Comparison of ENCODE assay signal across 29 cellular contexts in genomic region chr5:28402590-28403301, GRCh38.
"Had no signal": no experiment of that assay in that cellular context is flagged by ENCODE, and none has a peak within 500 bp of the region (broad histone marks: within the 10 kb centered on the region; RNA-seq: fewer than 3 reads in every experiment).

No MANE protein-coding gene starts in this region.

- H3K36me3 ChIP-seq: WERI-Rb-1 had no signal

- H3K27ac ChIP-seq: KMS-11, WERI-Rb-1 had no signal

- H3K4me1 Mint-ChIP-seq: activated CD4-positive, alpha-beta memory T cell treated with anti-CD3 and anti-CD28 coated beads, Interleukin-2, amount 10 ng/mL, durations not matched to agents 7 days and 5 days; activated CD8-positive, alpha-beta memory T cell treated with anti-CD3 and anti-CD28 coated beads, Interleukin-2, amount 10 ng/mL, durations not matched to agents 7 days and 5 days; activated naive CD4-positive, alpha-beta T cell treated with anti-CD3 and anti-CD28 coated beads, Interleukin-2, amount 10 ng/mL, durations not matched to agents 7 days and 5 days; activated naive CD8-positive, alpha-beta T cell treated with anti-CD3 and anti-CD28 coated beads, Interleukin-2, amount 50 U/mL, for 24 hours had no signal

- H3K4me2 ChIP-seq: KMS-11 had no signal

- H3K36me3 Mint-ChIP-seq: activated CD8-positive, alpha-beta memory T cell treated with anti-CD3 and anti-CD28 coated beads, Interleukin-2, amount 10 ng/mL, durations not matched to agents 7 days and 5 days; activated naive CD4-positive, alpha-beta T cell treated with anti-CD3 and anti-CD28 coated beads, Interleukin-2, amount 10 ng/mL, durations not matched to agents 7 days and 5 days; activated naive CD8-positive, alpha-beta T cell; brain had no signal

- DNase-seq: activated CD4-positive, alpha-beta memory T cell treated with anti-CD3 and anti-CD28 coated beads, Interleukin-2, amount 10 ng/mL, durations not matched to agents 7 days and 5 days; activated CD4-positive, alpha-beta T cell treated with anti-CD3 and anti-CD28 coated beads for 1 hour; activated CD4-positive, alpha-beta T cell treated with anti-CD3 and anti-CD28 coated beads for 48 hours; activated CD4-positive, CD25-positive, alpha-beta regulatory T cell; activated CD8-positive, alpha-beta memory T cell treated with anti-CD3 and anti-CD28 coated beads for 24 hours; activated CD8-positive, alpha-beta memory T cell treated with anti-CD3 and anti-CD28 coated beads, Interleukin-2, amount 10 ng/mL, durations not matched to agents 7 days and 5 days; activated CD8-positive, alpha-beta memory T cell treated with anti-CD3 and anti-CD28 coated beads, Interleukin-2, amount 50 U/mL, for 48 hours; activated effector memory CD4-positive, alpha-beta T cell treated with Interleukin-2 at 50 U/mL for 16 hours; activated naive CD4-positive, alpha-beta T cell treated with anti-CD3 and anti-CD28 coated beads, Interleukin-2, amount 10 ng/mL, durations not matched to agents 7 days and 5 days; activated naive CD8-positive, alpha-beta T cell treated with anti-CD3 and anti-CD28 coated beads, Interleukin-2, amount 50 U/mL, for 24 hours; activated T-cell treated with anti-CD3 and anti-CD28 coated beads, Interleukin-2, amount 50 U/mL, for 48 hours; anterior cingulate cortex; caudate nucleus; MM.1S; MV-4-11; NCI-H1092; NCI-H1436 treated with DMSO at 0.1 percent for 48 hours; NCI-H1694 treated with DMSO at 0.1 percent for 48 hours; NCI-H2029; NCI-H2107; NCI-H226; NCI-H446 treated with DMSO at 0.1 percent for 48 hours; NCI-H69; Right ventricle myocardium superior; T1000; WERI-Rb-1 had no signal

- H3K9ac ChIP-seq: KMS-11 had no signal

- ATAC-seq: activated CD8-positive, alpha-beta memory T cell treated with anti-CD3 and anti-CD28 coated beads, Interleukin-2, amount 10 ng/mL, durations not matched to agents 7 days and 5 days; activated naive CD8-positive, alpha-beta T cell treated with anti-CD3 and anti-CD28 coated beads, Interleukin-2, amount 50 U/mL, for 24 hours had no signal

- H3K4me3 Mint-ChIP-seq: activated CD4-positive, alpha-beta memory T cell treated with anti-CD3 and anti-CD28 coated beads, Interleukin-2, amount 10 ng/mL, durations not matched to agents 7 days and 5 days; activated CD8-positive, alpha-beta memory T cell treated with anti-CD3 and anti-CD28 coated beads, Interleukin-2, amount 10 ng/mL, durations not matched to agents 7 days and 5 days; activated naive CD4-positive, alpha-beta T cell treated with anti-CD3 and anti-CD28 coated beads, Interleukin-2, amount 10 ng/mL, durations not matched to agents 7 days and 5 days; activated naive CD8-positive, alpha-beta T cell; activated naive CD8-positive, alpha-beta T cell treated with anti-CD3 and anti-CD28 coated beads, Interleukin-2, amount 50 U/mL, for 24 hours; brain had no signal

- H3K27ac Mint-ChIP-seq: activated CD4-positive, alpha-beta memory T cell treated with anti-CD3 and anti-CD28 coated beads, Interleukin-2, amount 10 ng/mL, durations not matched to agents 7 days and 5 days; activated CD8-positive, alpha-beta memory T cell treated with anti-CD3 and anti-CD28 coated beads, Interleukin-2, amount 10 ng/mL, durations not matched to agents 7 days and 5 days; activated naive CD4-positive, alpha-beta T cell treated with anti-CD3 and anti-CD28 coated beads, Interleukin-2, amount 10 ng/mL, durations not matched to agents 7 days and 5 days; activated naive CD8-positive, alpha-beta T cell; activated naive CD8-positive, alpha-beta T cell treated with anti-CD3 and anti-CD28 coated beads, Interleukin-2, amount 50 U/mL, for 24 hours had no signal

- H3K27me3 Mint-ChIP-seq: activated CD4-positive, alpha-beta memory T cell treated with anti-CD3 and anti-CD28 coated beads, Interleukin-2, amount 10 ng/mL, durations not matched to agents 7 days and 5 days; activated CD8-positive, alpha-beta memory T cell treated with anti-CD3 and anti-CD28 coated beads, Interleukin-2, amount 10 ng/mL, durations not matched to agents 7 days and 5 days; activated naive CD4-positive, alpha-beta T cell treated with anti-CD3 and anti-CD28 coated beads, Interleukin-2, amount 10 ng/mL, durations not matched to agents 7 days and 5 days; activated naive CD8-positive, alpha-beta T cell; activated naive CD8-positive, alpha-beta T cell treated with anti-CD3 and anti-CD28 coated beads, Interleukin-2, amount 50 U/mL, for 24 hours; brain had no signal
